In genomic region chr11:10599388-10600175, GRCh38 we compare ENCODE assay signal across 1 cellular context.
TF ChIP-seq lines count a peak whose summit lies in the region.

No MANE protein-coding gene starts in this region.

TF ChIP-seq in K562, 482 proteins besides CTCF, POLR2A, EP300 and RAD21:
- no peak for TF ChIP-seq ZBTB40 (IDR thresholded peaks at IDR 0.05)
- no peak for TF ChIP-seq ZBTB40 (CRISPR knock-in tag; IDR thresholded peaks at IDR 0.05)
- TF ChIP-seq EZH2 (IDR thresholded peaks at IDR 0.05; ENCODE audit: borderline replicate concordance, low read depth, low read length): no peak
- TF ChIP-seq FOXA3 (CRISPR knock-in tag; conservative IDR thresholded peaks at IDR 0.05 in 1 of 2, IDR thresholded peaks at IDR 0.05 in 1 of 2): no peak
